ENCODE assay signal across 6 cellular contexts in genomic region chr9:35748239-35748857, GRCh38. TPM values are rescaled to one million over a fixed set of nuclear protein-coding genes. Genes with fewer than 3 reads are reported as not detected.
DNase-seq lines count a peak whose midpoint lies in the region; ATAC-seq and TF ChIP-seq lines count a peak whose summit lies in the region.

No MANE protein-coding gene starts in this region.

- peaks cover 51% of the 10 kb centered on the region for H3K4me1 ChIP-seq in BLaER1
- peaks cover 11% of the 10 kb centered on the region for H3K4me1 ChIP-seq in NT2/D1 (ENCODE audit: insufficient read depth, insufficient read length)

- no peaks in the 10 kb centered on the region for H3K27me3 ChIP-seq in BLaER1
- H3K27me3 ChIP-seq in NT2/D1 (ENCODE audit: insufficient read depth, insufficient read length) = no peaks in the 10 kb centered on the region

- H3K4me3 ChIP-seq in BLaER1 = peak overlapping the region; percentile 91
- peak overlapping the region; percentile 92 for H3K4me3 ChIP-seq in NT2/D1 (ENCODE audit: insufficient read length, low read depth)
- peak overlapping the region; percentile 91 for H3K4me3 ChIP-seq in fibroblast of villous mesenchyme (ENCODE audit: low read depth, low read length)

- H3K27ac ChIP-seq in BLaER1 (peak overlapping the region; percentile 87), temporal lobe (ENCODE audit: low read depth, low read length) (peak overlapping the region; percentile 81)

- H3K9me3 ChIP-seq in BLaER1 = no peaks in the 10 kb centered on the region
- H3K9me3 ChIP-seq in NT2/D1 (ENCODE audit: insufficient read depth, low read length) = no peaks in the 10 kb centered on the region

- H3K4me2 ChIP-seq in BLaER1 = peak overlapping the region; percentile 84

- ATAC-seq in omental fat pad (ENCODE audit: low FRiP score) = no peak

- peak overlapping the region; percentile 86 for H3K9ac ChIP-seq in BLaER1
- peak overlapping the region; percentile 97 for H3K9ac ChIP-seq in NT2/D1 (ENCODE audit: insufficient read length, low read depth)

- no peaks in the 10 kb centered on the region; the same call in 1 of the 2 replicates for H4K20me1 ChIP-seq in BLaER1

- peaks cover 41% of the 10 kb centered on the region for H3K36me3 ChIP-seq in BLaER1
- peaks cover 75% of the 10 kb centered on the region for H3K36me3 ChIP-seq in NT2/D1 (ENCODE audit: insufficient read depth, insufficient read length, low read length)

- TF ChIP-seq CTCF in fibroblast of villous mesenchyme (IDR thresholded peaks at IDR 0.05; ENCODE audit: insufficient read depth, low read depth, low read length) (no peak), omental fat pad (IDR thresholded peaks at IDR 0.05) (no peak)

- DNase-seq in NT2/D1 (ENCODE audit: low read depth, low spot score) = no peak
- peak; percentile 27 for DNase-seq in fibroblast of villous mesenchyme (ENCODE audit: low read depth)
- DNase-seq in activated CD4-positive, CD25-positive, alpha-beta regulatory T cell treated with anti-CD3 and anti-CD28 coated beads, Interleukin-2, amount 50 U/mL, for 72 hours = no peak
- DNase-seq in omental fat pad (ENCODE audit: low spot score) = no peak

RNA-seq across cellular contexts. Expression of gene GBA2, which starts 0.7 kb away (rescaled TPM):
- total RNA-seq in fibroblast of villous mesenchyme (29.0 and 38.4 TPM in 2 replicates), temporal lobe (47.9 TPM), omental fat pad (10 to 100 TPM; 33.7 to 94.7 (median 57.9) TPM)

RNA-seq across cellular contexts. Expression of gene RGP1, which starts 0.7 kb away (rescaled TPM):
- total RNA-seq in fibroblast of villous mesenchyme = 14.8 and 17.7 TPM in 2 replicates
- total RNA-seq in temporal lobe = 11.3 TPM
- total RNA-seq in omental fat pad = 10 to 100 TPM; 12.7 to 19.2 (median 17.5) TPM

RNA-seq across cellular contexts. Expression of gene MSMP, which starts 5.7 kb away (rescaled TPM):
- total RNA-seq in fibroblast of villous mesenchyme = not detected in 2 replicates
- not detected for total RNA-seq in temporal lobe
- total RNA-seq in omental fat pad = not detected

RNA-seq across cellular contexts. Expression of gene CREB3, which starts 15.9 kb away (rescaled TPM):
- total RNA-seq in fibroblast of villous mesenchyme (107 and 126 TPM in 2 replicates), temporal lobe (23.6 TPM), omental fat pad (10 to 100 TPM; 43.2 to 48.3 (median 45.8) TPM)

RNA-seq across cellular contexts. Expression of gene TLN1, which starts 16.4 kb away (rescaled TPM):
- 369 and 428 TPM in 2 replicates for total RNA-seq in fibroblast of villous mesenchyme
- total RNA-seq in temporal lobe = 21.6 TPM
- 100 to 1,000 TPM; 301 to 553 (median 412) TPM for total RNA-seq in omental fat pad
